In the genomic region with DNA sequence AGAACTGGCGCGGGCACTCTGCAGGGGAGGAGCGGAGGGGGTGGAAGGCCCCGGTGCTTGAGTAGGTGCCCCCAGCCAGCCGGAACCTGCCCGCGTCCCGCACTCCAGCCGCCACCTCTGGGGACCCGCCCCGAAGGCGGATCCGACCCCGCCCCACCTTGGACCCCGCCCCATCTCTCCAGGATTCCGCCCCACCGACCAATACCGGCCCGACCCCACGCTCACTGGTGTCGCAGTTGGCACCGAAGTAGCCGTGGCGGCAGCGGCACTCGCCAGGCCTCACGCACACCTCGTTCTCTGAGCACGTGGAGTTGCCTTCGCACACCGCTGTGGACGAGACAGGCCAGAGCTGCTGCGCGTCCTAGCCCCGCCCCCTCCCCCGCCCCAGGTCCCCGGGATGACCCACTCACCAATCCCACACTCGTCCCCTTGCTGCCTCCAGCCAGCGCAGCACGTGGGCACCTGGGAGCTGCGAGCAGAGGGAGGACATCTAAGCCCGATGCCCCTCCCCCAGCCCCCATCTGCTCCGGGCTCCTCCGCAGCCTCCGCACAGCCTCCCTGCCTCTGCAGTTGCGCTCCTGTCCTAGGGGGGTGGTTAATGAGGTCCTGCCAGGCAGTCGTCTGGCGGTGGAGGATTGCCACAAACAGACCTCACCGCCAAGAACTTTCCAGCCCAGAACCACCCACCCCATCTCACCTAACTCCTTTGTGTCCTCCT, we compare ENCODE assay signal across 9 cellular contexts. TPM values are rescaled to one million over a fixed set of nuclear protein-coding genes. Genes with fewer than 3 reads are reported as not detected.
DNase-seq lines count a peak whose midpoint lies in the region; ATAC-seq, FAIRE-seq and TF ChIP-seq lines count a peak whose summit lies in the region.
"Had no signal": no experiment of that assay in that cellular context is flagged by ENCODE, and none has a peak within 500 bp of the region (broad histone marks: within the 10 kb centered on the region; RNA-seq: fewer than 3 reads in every experiment).

No MANE protein-coding gene starts in this region.

- H3K27ac ChIP-seq in A549: no peak overlapping the region
- H3K27ac ChIP-seq in GM23338 (ENCODE audit: low read depth): no peak overlapping the region
- no peak overlapping the region for H3K27ac ChIP-seq in colonic mucosa
- H3K27ac ChIP-seq: RWPE1 had no signal

- peak overlapping the region; percentile 99 for H3K4me2 ChIP-seq in A549
- peak overlapping the region; percentile 74; the same call in 1 of the 2 replicates for H3K4me2 ChIP-seq in GM23338

- H3K9me2 ChIP-seq in GM23338 (ENCODE audit: insufficient read depth): no peaks in the 10 kb centered on the region

- H3K27me3 ChIP-seq in GM23338 (ENCODE audit: insufficient read depth) (peaks cover 98% of the 10 kb centered on the region), colonic mucosa (peaks cover 80% of the 10 kb centered on the region)

- H2AFZ ChIP-seq in GM23338: no peak overlapping the region

- in situ Hi-C loops in ACHN (cut with HindIII; ENCODE audit: low pct_ligation_motif_present, low pct_unique_long_range_greater_than_20kb, low sequenced_read_pairs): no loop called here

- TF ChIP-seq EP300 in A549 (IDR thresholded peaks at IDR 0.05): no peak

- H3K36me3 Mint-ChIP-seq in GM23338 (ENCODE audit: low read depth): peaks cover 7% of the 10 kb centered on the region; the same call in 2 of the 3 replicates
- peaks cover 35% of the 10 kb centered on the region for H3K36me3 Mint-ChIP-seq in nephron (ENCODE audit: low read depth)

- CTCF ChIA-PET in A549 (lab: Yijun Ruan, JAX): interaction anchor here (2.3 kb wide), 1 partner anchor 14 kb away, joined by 14 read pairs; no protein-coding TSS in a partner anchor

- POLR2A ChIA-PET in A549 (lab: Yijun Ruan, JAX): no interaction called here

- TF ChIP-seq RAD21 in A549 (conservative IDR thresholded peaks at IDR 0.05 in 1 of 2, IDR thresholded peaks at IDR 0.05 in 1 of 2): no peak

- no peaks in the 10 kb centered on the region for H3K9me3 ChIP-seq in A549
- no peaks in the 10 kb centered on the region for H3K9me3 ChIP-seq in colonic mucosa

- H3K9ac ChIP-seq in colonic mucosa (ENCODE audit: low read depth in 2 of 2, low read length in 2 of 2): no peak overlapping the region

- H3K36me3 ChIP-seq in GM23338 (ENCODE audit: insufficient read depth) (no peaks in the 10 kb centered on the region), colonic mucosa (no peaks in the 10 kb centered on the region)

- peaks cover 5% of the 10 kb centered on the region for H3K4me1 Mint-ChIP-seq in GM23338
- peaks cover 18% of the 10 kb centered on the region for H3K4me1 Mint-ChIP-seq in nephron

- no peak for ATAC-seq in A549
- ATAC-seq in GM23338: peak; percentile 30
- no peak for ATAC-seq in HG03378 (IDR thresholded peaks at IDR 0.05; ENCODE audit: unreplicated experiment)

- WGBS in A549 (ENCODE audit: missing lambda C conversion rate): 85% methylated on average over 8 of the region's 49 CpGs

- DNase-seq in A549 (ENCODE audit: low read depth in 1 of 2, low spot score in 1 of 2) (no peak), GM23338 (ENCODE audit: low spot score) (peak; percentile 43), colonic mucosa (no peak), ACHN (no peak), DMS79 (lab: John Stamatoyannopoulos, UW) (no peak), EL (no peak)

- peak overlapping the region; percentile 41 for H3K4me3 ChIP-seq in A549
- peak overlapping the region; percentile 48; the same call in 1 of the 2 replicates for H3K4me3 ChIP-seq in GM23338
- H3K4me3 ChIP-seq in colonic mucosa: peak overlapping the region; percentile 27

- no peak for FAIRE-seq in A549 (lab: Jason Lieb, UNC)

- H3K27me3 Mint-ChIP-seq in GM23338 (ENCODE audit: insufficient read depth, low read depth, poor library complexity): peaks cover 90% of the 10 kb centered on the region
- H3K27me3 Mint-ChIP-seq in nephron (ENCODE audit: low read depth): peaks cover 44% of the 10 kb centered on the region

- H3K4me1 ChIP-seq in A549 (peaks cover 5% of the 10 kb centered on the region; the same call in 1 of the 3 replicates), GM23338 (ENCODE audit: insufficient read depth) (peaks cover 4% of the 10 kb centered on the region; the same call in 1 of the 2 replicates), colonic mucosa (peaks cover 25% of the 10 kb centered on the region)

- H3K4me3 Mint-ChIP-seq in GM23338: peak overlapping the region; percentile 65
- peak overlapping the region; percentile 53 to 56 (median 56) for H3K4me3 Mint-ChIP-seq in nephron

- peaks cover 10% of the 10 kb centered on the region; the same call in 1 of the 2 replicates for H4K20me1 ChIP-seq in GM23338 (replicated peaks; ENCODE audit: insufficient read depth)

- H3K9me3 Mint-ChIP-seq in GM23338 (no peaks in the 10 kb centered on the region; the same call in none of the 3 replicates), nephron (no peaks in the 10 kb centered on the region)

- peaks cover 9% of the 10 kb centered on the region for H3K79me2 ChIP-seq in GM23338 (replicated peaks; ENCODE audit: insufficient read depth)

- TF ChIP-seq CTCF in A549 (IDR thresholded peaks at IDR 0.05) (no peak), GM23338 (conservative IDR thresholded peaks at IDR 0.05; ENCODE audit: low read depth in 2 of 2) (no peak), colonic mucosa (IDR thresholded peaks at IDR 0.05) (no peak), nephron (IDR thresholded peaks at IDR 0.05; ENCODE audit: unreplicated experiment in 3 of 3) (no peak)

- intact Hi-C loops in colonic mucosa (cut with DNase I): loop anchor here (10.0 kb wide), 1 partner anchor 63 kb away; the partner anchor contains the start of gene KLHL22

- 0 out of 2 replicates have a peak, but pooled peaks cover 10% of the 10 kb centered on the region for H3F3A ChIP-seq in GM23338 (replicated peaks; ENCODE audit: low read depth)

- H3K27ac Mint-ChIP-seq in GM23338 (no peak overlapping the region), nephron (no peak overlapping the region)

- no peak for TF ChIP-seq POLR2A in A549 (IDR thresholded peaks at IDR 0.05; ENCODE audit: low read length)

TF ChIP-seq in A549, 52 proteins besides CTCF, POLR2A, EP300 and RAD21 (continues in another document):
- TF ChIP-seq, protein P1, sequence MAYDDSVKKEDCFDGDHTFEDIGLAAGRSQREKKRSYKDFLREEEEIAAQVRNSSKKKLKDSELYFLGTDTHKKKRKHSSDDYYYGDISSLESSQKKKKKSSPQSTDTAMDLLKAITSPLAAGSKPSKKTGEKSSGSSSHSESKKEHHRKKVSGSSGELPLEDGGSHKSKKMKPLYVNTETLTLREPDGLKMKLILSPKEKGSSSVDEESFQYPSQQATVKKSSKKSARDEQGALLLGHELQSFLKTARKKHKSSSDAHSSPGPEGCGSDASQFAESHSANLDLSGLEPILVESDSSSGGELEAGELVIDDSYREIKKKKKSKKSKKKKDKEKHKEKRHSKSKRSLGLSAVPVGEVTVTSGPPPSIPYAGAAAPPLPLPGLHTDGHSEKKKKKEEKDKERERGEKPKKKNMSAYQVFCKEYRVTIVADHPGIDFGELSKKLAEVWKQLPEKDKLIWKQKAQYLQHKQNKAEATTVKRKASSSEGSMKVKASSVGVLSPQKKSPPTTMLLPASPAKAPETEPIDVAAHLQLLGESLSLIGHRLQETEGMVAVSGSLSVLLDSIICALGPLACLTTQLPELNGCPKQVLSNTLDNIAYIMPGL (CRISPR knock-in tag; IDR thresholded peaks at IDR 0.05; ENCODE audit: borderline replicate concordance): no peak
- TF ChIP-seq HOXA7 (CRISPR knock-in tag; IDR thresholded peaks at IDR 0.05) (no peak), SMC3 (IDR thresholded peaks at IDR 0.05) (no peak), TP53 (CRISPR knock-in tag; IDR thresholded peaks at IDR 0.05) (no peak), CEBPB (IDR thresholded peaks at IDR 0.05) (no peak), HDAC2 (IDR thresholded peaks at IDR 0.05) (no peak), RFX5 (IDR thresholded peaks at IDR 0.05) (no peak)

TF ChIP-seq in GM23338, 12 proteins besides CTCF, POLR2A, EP300 and RAD21 (continues in another document):
- TF ChIP-seq NANOG (IDR thresholded peaks at IDR 0.05; ENCODE audit: borderline replicate concordance): no peak
- TF ChIP-seq ZNF331 (CRISPR knock-in tag; IDR thresholded peaks at IDR 0.05; ENCODE audit: low read depth): no peak

RNA-seq across cellular contexts. Expression of gene SCARF2, which starts 5.9 kb away (rescaled TPM):
- polyA plus RNA-seq in A549 (2011; rRNA removed) (0.25 and 0.35 TPM in 2 replicates), A549 (2017; fragmentation: RNase III; extraction: RNeasy Plus Mini Kit Qiagen cat#74134 plus additional on column Dnase treatment) (0.47 to 0.66 TPM (median 0.59 TPM) in 3 replicates), GM23338 (2016; fragmentation: Nextera tagmentation; extraction: Ambion mirVana) (1.8 and 2.2 TPM in 2 replicates)
- 1.4 and 2.1 TPM in 2 replicates for polyA plus RNA-seq in A549 (2012; cell fraction: cytosol; rRNA removed)
- 4.4 and 7.9 TPM in 2 replicates for polyA plus RNA-seq in A549 (2012; cell fraction: nucleus; rRNA removed)
- 0.17 and 0.83 TPM in 2 replicates for polyA minus RNA-seq in A549 (2011; rRNA and poly(A)+ RNA removed)
- 16.6 and 17.0 TPM in 2 replicates for total RNA-seq in GM23338 (2014; rRNA removed; shearing (Covaris generic))
- 1 to 10 TPM in 1 of 2 donors, under 1 TPM in 1; 0.91 to 3.1 TPM for total RNA-seq in colonic mucosa

RNA-seq across cellular contexts. Expression of gene ZNF74, which starts 37.7 kb away (rescaled TPM):
- 4.3 and 5.1 TPM in 2 replicates for polyA plus RNA-seq in A549 (2011; rRNA removed)
- polyA plus RNA-seq in A549 (2012; cell fraction: cytosol; rRNA removed): 7.0 and 10.0 TPM in 2 replicates
- 10.5 and 20.3 TPM in 2 replicates for polyA plus RNA-seq in A549 (2012; cell fraction: nucleus; rRNA removed)
- polyA plus RNA-seq in A549 (2017; fragmentation: RNase III; extraction: RNeasy Plus Mini Kit Qiagen cat#74134 plus additional on column Dnase treatment): 5.8 to 7.4 TPM (median 5.9 TPM) in 3 replicates
- polyA minus RNA-seq in A549 (2011; rRNA and poly(A)+ RNA removed): 5.2 and 5.5 TPM in 2 replicates
- 78.2 and 94.0 TPM in 2 replicates for total RNA-seq in GM23338 (2014; rRNA removed; shearing (Covaris generic))
- polyA plus RNA-seq in GM23338 (2016; fragmentation: Nextera tagmentation; extraction: Ambion mirVana): 16.1 and 17.0 TPM in 2 replicates
- total RNA-seq in colonic mucosa: 1 to 10 TPM; 6.2 to 7.8 TPM
